Comparison of ENCODE assay signal across 8 cellular contexts in the genomic region with DNA sequence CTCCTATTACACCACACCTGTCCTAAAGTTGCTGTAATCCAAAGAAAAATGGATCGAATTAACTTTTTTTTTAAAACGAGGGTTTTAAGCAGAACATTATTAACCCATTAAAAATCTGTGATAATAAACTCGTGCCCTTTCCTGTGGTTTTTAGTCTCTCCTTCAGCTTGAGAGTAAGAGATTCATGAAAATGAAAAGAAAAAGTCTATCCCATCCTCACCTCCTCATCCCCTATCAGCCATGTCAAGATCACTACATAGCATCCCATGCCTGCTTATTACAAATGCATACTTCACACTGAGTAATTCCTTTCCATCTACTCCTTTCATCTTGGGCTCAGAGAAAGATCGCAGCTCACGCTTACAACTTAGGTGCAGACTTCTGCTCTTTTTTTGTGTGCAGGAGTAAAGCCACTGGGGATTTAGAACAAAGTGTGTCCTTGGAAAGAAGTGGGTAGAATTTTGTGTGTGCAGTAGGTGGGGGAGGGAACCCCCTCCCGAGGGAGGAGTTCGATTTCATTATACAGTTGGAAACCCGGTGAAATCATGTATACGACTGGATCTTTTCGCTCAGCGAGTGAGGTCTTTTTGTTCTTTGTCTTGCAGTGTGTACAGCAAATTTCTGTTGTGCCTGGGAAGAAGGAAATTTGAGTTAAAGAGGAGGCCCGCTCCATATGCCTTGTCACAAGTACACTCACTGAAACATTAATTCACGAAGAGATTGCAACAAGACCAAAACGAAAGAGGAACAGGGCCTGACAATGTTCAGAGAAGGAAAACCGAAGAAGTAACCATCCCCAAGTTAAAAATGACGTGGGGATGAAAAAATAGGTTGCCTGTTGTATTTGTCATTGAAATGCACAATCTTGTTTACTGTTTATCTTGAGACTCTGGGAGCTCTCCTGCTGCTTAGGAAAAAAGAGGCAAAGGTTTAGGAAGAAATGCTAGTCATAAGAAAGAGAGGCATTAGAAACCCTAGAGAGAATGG.
DNase-seq lines count a peak whose midpoint lies in the region; ATAC-seq and TF ChIP-seq lines count a peak whose summit lies in the region.

No MANE protein-coding gene starts in this region.

- H3K27ac ChIP-seq in muscle layer of duodenum (ENCODE audit: low read length): peak overlapping the region; percentile 90

- H3K36me3 Mint-ChIP-seq in Calu3 (ENCODE audit: insufficient read depth, unreplicated experiment): peaks cover 50% of the 10 kb centered on the region
- no peaks in the 10 kb centered on the region for H3K36me3 Mint-ChIP-seq in activated naive CD8-positive, alpha-beta T cell treated with anti-CD3 and anti-CD28 coated beads, Interleukin-2, amount 50 U/mL, for 24 hours (ENCODE audit: low read depth)

- peak; percentile 43 for ATAC-seq in GM21447 (IDR thresholded peaks at IDR 0.05; ENCODE audit: unreplicated experiment)
- peak; percentile 78 for ATAC-seq in activated naive CD8-positive, alpha-beta T cell treated with anti-CD3 and anti-CD28 coated beads, Interleukin-2, amount 50 U/mL, for 24 hours

- CTCF ChIA-PET in Calu3 (lab: Charles Lee): interaction anchor here (0.5 to 2.7 kb wide), 15 partner anchors 9 to 200 kb away, joined by 4 to 15 read pairs (median 8); a partner anchor contains a TSS

- H3K9me3 ChIP-seq in muscle layer of duodenum (ENCODE audit: control insufficient read depth in 1 of 2, low read length in 2 of 2): no peaks in the 10 kb centered on the region

- intact Hi-C loops in Calu3 (cut with micrococcal nuclease; ENCODE audit: unreplicated experiment): loop anchor here (1.0 to 10.0 kb wide), 8 partner anchors 23 to 325 kb away; no protein-coding TSS in a partner anchor

- no peaks in the 10 kb centered on the region for H3K27me3 ChIP-seq in muscle layer of duodenum (ENCODE audit: low read depth, low read length)

- peak overlapping the region in 1 of 2 donors; percentile 55 for H3K4me3 ChIP-seq in muscle layer of duodenum (ENCODE audit: low read depth in 1 of 2, low read length in 2 of 2)

- no peaks in the 10 kb centered on the region for H3K27me3 Mint-ChIP-seq in Calu3 (ENCODE audit: unreplicated experiment)
- H3K27me3 Mint-ChIP-seq in activated naive CD8-positive, alpha-beta T cell treated with anti-CD3 and anti-CD28 coated beads, Interleukin-2, amount 50 U/mL, for 24 hours: no peaks in the 10 kb centered on the region

- peaks cover 0 to 27% of the 10 kb centered on the region in 2 donors for H3K4me1 ChIP-seq in muscle layer of duodenum (ENCODE audit: control insufficient read depth in 1 of 2, insufficient read depth in 2 of 2, low read length in 2 of 2)

- H3K27ac Mint-ChIP-seq in Calu3 (ENCODE audit: unreplicated experiment): peak overlapping the region; percentile 98
- peak overlapping the region; percentile 92 for H3K27ac Mint-ChIP-seq in activated naive CD8-positive, alpha-beta T cell treated with anti-CD3 and anti-CD28 coated beads, Interleukin-2, amount 50 U/mL, for 24 hours

- no peaks in the 10 kb centered on the region for H3K36me3 ChIP-seq in muscle layer of duodenum (ENCODE audit: control insufficient read depth in 1 of 2, insufficient read depth in 2 of 2, low read length in 2 of 2)

- DNase-seq in Calu3 (peak; percentile 30), NCI-H128 (lab: John Stamatoyannopoulos, UW; ENCODE audit: unreplicated experiment) (peak; percentile 65), superior temporal gyrus (ENCODE audit: extremely low spot score) (no peak), GOT3 (lab: John Stamatoyannopoulos, UW) (no peak)
- peak; percentile 18 for DNase-seq in activated naive CD8-positive, alpha-beta T cell treated with anti-CD3 and anti-CD28 coated beads, Interleukin-2, amount 50 U/mL, for 24 hours
- DNase-seq in stimulated activated naive CD4-positive, alpha-beta T cell treated with Interleukin-2 at 50 U/mL for 16 hours (lab: John Stamatoyannopoulos, UW): no peak

- H3K4me1 Mint-ChIP-seq in Calu3 (ENCODE audit: low read depth, unreplicated experiment): peaks cover 70% of the 10 kb centered on the region
- H3K4me1 Mint-ChIP-seq in activated naive CD8-positive, alpha-beta T cell treated with anti-CD3 and anti-CD28 coated beads, Interleukin-2, amount 50 U/mL, for 24 hours: peaks cover 61% of the 10 kb centered on the region

- H3K4me3 Mint-ChIP-seq in Calu3 (ENCODE audit: low read depth, unreplicated experiment): peak overlapping the region; percentile 77
- peak overlapping the region; percentile 75 for H3K4me3 Mint-ChIP-seq in activated naive CD8-positive, alpha-beta T cell treated with anti-CD3 and anti-CD28 coated beads, Interleukin-2, amount 50 U/mL, for 24 hours

- TF ChIP-seq CTCF in Calu3 (IDR thresholded peaks at IDR 0.05; ENCODE audit: unreplicated experiment): no peak

- H3K9me3 Mint-ChIP-seq in Calu3 (ENCODE audit: low read depth, unreplicated experiment): no peaks in the 10 kb centered on the region
- no peaks in the 10 kb centered on the region for H3K9me3 Mint-ChIP-seq in activated naive CD8-positive, alpha-beta T cell treated with anti-CD3 and anti-CD28 coated beads, Interleukin-2, amount 50 U/mL, for 24 hours

- no TSS peak for BruUV-seq in Calu3 (replicated peaks; lab: Mats Ljungman, UMichigan)

Comparison
In these comparisons a context has a peak if more than half of its experiments do, and no peak if none do; other contexts are left out.
1. DNase-seq: peak in Calu3 (single experiment), NCI-H128 (single experiment) and activated naive CD8-positive, alpha-beta T cell treated with anti-CD3 and anti-CD28 coated beads, Interleukin-2, amount 50 U/mL, for 24 hours (single experiment); none in stimulated activated naive CD4-positive, alpha-beta T cell treated with Interleukin-2 at 50 U/mL for 16 hours (single experiment), superior temporal gyrus (single experiment) and GOT3 (single experiment).